8 cellular contexts compared by ENCODE assay signal in the genomic region with DNA sequence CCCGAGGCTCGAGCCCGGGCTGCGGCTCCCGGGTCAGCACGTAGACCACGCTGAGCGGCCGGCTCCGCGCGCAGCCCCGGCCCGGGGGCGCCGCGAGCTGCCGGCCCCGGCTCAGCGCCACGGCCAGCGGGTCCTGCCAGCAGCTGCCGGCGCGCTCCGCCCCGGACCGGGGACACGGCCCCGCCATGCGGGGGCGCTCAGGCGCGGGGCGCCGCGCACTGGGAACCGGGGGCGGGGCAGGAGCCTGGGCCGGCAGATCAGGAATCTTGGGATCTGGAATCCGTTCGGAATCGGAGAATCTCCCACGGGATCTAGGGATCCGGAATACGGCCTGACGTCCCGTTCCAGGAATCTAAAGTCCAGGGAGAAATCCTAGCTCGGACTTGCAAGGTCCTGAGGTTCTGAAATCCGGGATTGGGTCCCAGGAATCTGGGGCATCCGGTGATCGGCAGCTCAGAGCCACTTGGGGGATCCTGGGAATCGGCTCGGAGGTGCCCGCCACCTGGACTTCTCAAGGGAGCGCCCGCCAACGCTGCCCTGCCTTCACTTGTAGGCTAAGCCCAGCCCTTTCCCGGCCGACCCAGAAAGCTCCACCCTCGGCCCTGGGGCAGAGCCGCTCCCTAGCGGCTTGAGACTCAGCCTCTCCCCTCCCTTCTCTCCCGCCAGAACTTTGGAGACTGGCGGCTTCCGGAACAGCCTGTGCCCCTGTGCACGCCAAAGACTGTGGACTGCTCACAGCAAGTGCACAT. TPM values are rescaled to one million over a fixed set of nuclear protein-coding genes. Genes with fewer than 3 reads are reported as not detected.
DNase-seq lines count a peak whose midpoint lies in the region; ATAC-seq, FAIRE-seq and TF ChIP-seq lines count a peak whose summit lies in the region.

A gene with protein sequence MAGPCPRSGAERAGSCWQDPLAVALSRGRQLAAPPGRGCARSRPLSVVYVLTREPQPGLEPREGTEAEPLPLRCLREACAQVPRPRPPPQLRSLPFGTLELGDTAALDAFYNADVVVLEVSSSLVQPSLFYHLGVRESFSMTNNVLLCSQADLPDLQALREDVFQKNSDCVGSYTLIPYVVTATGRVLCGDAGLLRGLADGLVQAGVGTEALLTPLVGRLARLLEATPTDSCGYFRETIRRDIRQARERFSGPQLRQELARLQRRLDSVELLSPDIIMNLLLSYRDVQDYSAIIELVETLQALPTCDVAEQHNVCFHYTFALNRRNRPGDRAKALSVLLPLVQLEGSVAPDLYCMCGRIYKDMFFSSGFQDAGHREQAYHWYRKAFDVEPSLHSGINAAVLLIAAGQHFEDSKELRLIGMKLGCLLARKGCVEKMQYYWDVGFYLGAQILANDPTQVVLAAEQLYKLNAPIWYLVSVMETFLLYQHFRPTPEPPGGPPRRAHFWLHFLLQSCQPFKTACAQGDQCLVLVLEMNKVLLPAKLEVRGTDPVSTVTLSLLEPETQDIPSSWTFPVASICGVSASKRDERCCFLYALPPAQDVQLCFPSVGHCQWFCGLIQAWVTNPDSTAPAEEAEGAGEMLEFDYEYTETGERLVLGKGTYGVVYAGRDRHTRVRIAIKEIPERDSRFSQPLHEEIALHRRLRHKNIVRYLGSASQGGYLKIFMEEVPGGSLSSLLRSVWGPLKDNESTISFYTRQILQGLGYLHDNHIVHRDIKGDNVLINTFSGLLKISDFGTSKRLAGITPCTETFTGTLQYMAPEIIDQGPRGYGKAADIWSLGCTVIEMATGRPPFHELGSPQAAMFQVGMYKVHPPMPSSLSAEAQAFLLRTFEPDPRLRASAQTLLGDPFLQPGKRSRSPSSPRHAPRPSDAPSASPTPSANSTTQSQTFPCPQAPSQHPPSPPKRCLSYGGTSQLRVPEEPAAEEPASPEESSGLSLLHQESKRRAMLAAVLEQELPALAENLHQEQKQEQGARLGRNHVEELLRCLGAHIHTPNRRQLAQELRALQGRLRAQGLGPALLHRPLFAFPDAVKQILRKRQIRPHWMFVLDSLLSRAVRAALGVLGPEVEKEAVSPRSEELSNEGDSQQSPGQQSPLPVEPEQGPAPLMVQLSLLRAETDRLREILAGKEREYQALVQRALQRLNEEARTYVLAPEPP (N-terminal part only) (minus strand): TSS at position 551 of the 749 bp plus-strand sequence. CDS start 364 bp downstream, at position 187.

- in situ Hi-C loops in astrocyte of the spinal cord (cut with HindIII; ENCODE audit: low sequenced_read_pairs): no loop called here

- intact Hi-C loops in right cardiac atrium (cut with DNase I): loop anchor here in 1 of 4 donors (5.0 kb wide), 1 partner anchor 36 kb away; no protein-coding TSS in a partner anchor
- intact Hi-C loops in posterior cingulate gyrus (cut with DNase I): no loop called here

- no peak for TF ChIP-seq POLR2A in GM12892 (IDR thresholded peaks at IDR 0.05; ENCODE audit: low read depth, low read length)

- peak; percentile 85 to 88 for ATAC-seq in right cardiac atrium

- no peaks in the 10 kb centered on the region for H3K9me3 ChIP-seq in SJCRH30 (replicated peaks)
- H3K9me3 ChIP-seq in right cardiac atrium (ENCODE audit: control insufficient read depth, low read length): no peaks in the 10 kb centered on the region

- H3K27me3 ChIP-seq in SJCRH30 (no peaks in the 10 kb centered on the region), right cardiac atrium (ENCODE audit: control insufficient read depth, insufficient read depth) (no peaks in the 10 kb centered on the region)

- FAIRE-seq in GM19239 (lab: Jason Lieb, UNC) (peak; percentile 4), GM12892 (lab: Jason Lieb, UNC) (no peak)

- no peaks in the 10 kb centered on the region for H3K36me3 ChIP-seq in SJCRH30

- H3K27ac ChIP-seq in SJCRH30: peak within 1 kb of the TSS; percentile 59
- H3K27ac ChIP-seq in right cardiac atrium (ENCODE audit: low read length): peak within 1 kb of the TSS; percentile 100

- H3K4me1 ChIP-seq in SJCRH30 (peaks cover 8% of the 10 kb centered on the region; the same call in 1 of the 2 replicates), right cardiac atrium (ENCODE audit: control insufficient read depth, insufficient read depth, low read length) (peaks cover 18% of the 10 kb centered on the region)

- DNase-seq in Ammon's horn (ENCODE audit: low spot score) (peak; percentile 64), GM19239 (ENCODE audit: insufficient read length, low spot score) (peak; percentile 54), SJCRH30 (peak; percentile 89), astrocyte of the spinal cord (ENCODE audit: low read depth, low spot score) (peak; percentile 73), right cardiac atrium (peak; percentile 95 to 98 (median 95)), posterior cingulate gyrus (peak in 9 of 10 donors; percentile 29 to 95 (median 64)), GM12892 (ENCODE audit: insufficient read length) (no peak)

- H3K4me3 ChIP-seq in SJCRH30: peak within 1 kb of the TSS; percentile 71
- peak within 1 kb of the TSS; percentile 66 for H3K4me3 ChIP-seq in astrocyte of the spinal cord (ENCODE audit: low read depth, low read length)
- peak within 1 kb of the TSS; percentile 94 for H3K4me3 ChIP-seq in right cardiac atrium (ENCODE audit: low read length)

- peak; percentile 76 for TF ChIP-seq CTCF in LNCAP (IDR thresholded peaks at IDR 0.05)
- TF ChIP-seq CTCF in astrocyte of the spinal cord (IDR thresholded peaks at IDR 0.05; ENCODE audit: low read depth, low read length): peak; percentile 31

- under 1% methylated on average over 67 of the region's 67 CpGs for WGBS in right cardiac atrium

RNA-seq across cellular contexts. Expression of the gene that starts here (rescaled TPM):
- 8.2 and 10.0 TPM in 2 replicates for total RNA-seq in SJCRH30 (2014; rRNA removed; shearing (Covaris generic))
- total RNA-seq in right cardiac atrium: 10 to 100 TPM; 40.7 to 52.7 (median 45.9) TPM
- polyA plus RNA-seq in right cardiac atrium: 47.5 TPM
- polyA plus RNA-seq in GM12892 (2012; ENCODE audit: missing spikeins): 8.7 TPM
